ENCODE assay signal across 1 cellular context in genomic region chr4:168330575-168330974, GRCh38. TPM values are rescaled to one million over a fixed set of nuclear protein-coding genes. Genes with fewer than 3 reads are reported as not detected.
"Had no signal": no experiment of that assay in that cellular context is flagged by ENCODE, and none has a peak within 500 bp of the region (broad histone marks: within the 10 kb centered on the region; RNA-seq: fewer than 3 reads in every experiment).

No MANE protein-coding gene starts in this region.

RNA-seq across cellular contexts. Expression of gene DDX60, which starts 12.0 kb away (rescaled TPM):
- total RNA-seq: OCI-LY7 had no signal
